ENCODE assay signal across 16 cellular contexts in genomic region chr1:221217029-221217428, GRCh38.
DNase-seq lines count a peak whose midpoint lies in the region; ATAC-seq lines count a peak whose summit lies in the region.
"Had no signal": no experiment of that assay in that cellular context is flagged by ENCODE, and none has a peak within 500 bp of the region (broad histone marks: within the 10 kb centered on the region; RNA-seq: fewer than 3 reads in every experiment).

No MANE protein-coding gene starts in this region.

- H4K20me1 ChIP-seq in BLaER1 treated with 17β-estradiol and CSF1 and Interleukin-3, amounts not matched to agents 10 nM and 100 nM = no peaks in the 10 kb centered on the region

- 0 out of 22 replicates have a peak, but pooled peaks cover 0 to 5% (median 0%) of the 10 kb centered on the region in 11 experiments for H3K9me3 ChIP-seq in BLaER1 treated with 17β-estradiol and CSF1 and Interleukin-3, amounts not matched to agents 10 nM and 100 nM (replicated peaks in 1 of 11)
- H3K9me3 ChIP-seq: mucosa of descending colon had no signal

- no peaks in the 10 kb centered on the region for H3K36me3 Mint-ChIP-seq in activated naive CD4-positive, alpha-beta T cell treated with anti-CD3 and anti-CD28 coated beads, Interleukin-2, amount 50 U/mL, for 72 hours
- H3K36me3 Mint-ChIP-seq: activated CD8-positive, alpha-beta memory T cell treated with anti-CD3 and anti-CD28 coated beads, Interleukin-2, amount 10 ng/mL, durations not matched to agents 7 days and 5 days had no signal

- H3K27ac Mint-ChIP-seq in activated naive CD4-positive, alpha-beta T cell treated with anti-CD3 and anti-CD28 coated beads, Interleukin-2, amount 50 U/mL, for 72 hours = no peak overlapping the region
- H3K27ac Mint-ChIP-seq: activated CD8-positive, alpha-beta memory T cell treated with anti-CD3 and anti-CD28 coated beads, Interleukin-2, amount 10 ng/mL, durations not matched to agents 7 days and 5 days; activated naive CD4-positive, alpha-beta T cell treated with anti-CD3 and anti-CD28 coated beads for 36 hours had no signal

- H3K27ac ChIP-seq in BLaER1 treated with 17β-estradiol and CSF1 and Interleukin-3, amounts not matched to agents 10 nM and 100 nM = no peak overlapping the region
- H3K27ac ChIP-seq: VCaP had no signal

- DNase-seq in NAMALWA (ENCODE audit: low spot score) (peak; percentile 19), fibroblast of gingiva (ENCODE audit: low read depth) (peak; percentile 9), myocyte (ENCODE audit: low read depth) (peak; percentile 17), ecto neural progenitor cell (ENCODE audit: low spot score) (no peak), superior temporal gyrus (ENCODE audit: extremely low spot score) (no peak)
- no peak for DNase-seq in stimulated activated CD8-positive, alpha-beta memory T cell treated with anti-CD3 and anti-CD28 coated beads, Interleukin-4, amount 100 ng/mL, for 48 hours
- DNase-seq in activated naive CD4-positive, alpha-beta T cell treated with anti-CD3 and anti-CD28 coated beads, Interleukin-2, amount 50 U/mL, for 72 hours (ENCODE audit: low spot score in 2 of 2) = no peak
- DNase-seq: activated CD8-positive, alpha-beta memory T cell treated with anti-CD3 and anti-CD28 coated beads, Interleukin-2, amount 10 ng/mL, durations not matched to agents 7 days and 5 days; activated naive CD4-positive, alpha-beta T cell treated with anti-CD3 and anti-CD28 coated beads for 36 hours; H7; Kasumi-1; mucosa of descending colon; NCI-H2107; NK-92 treated with Interleukin-12 subunit alpha and Interleukin-12 subunit beta, amount 100 ng/mL, for 24 hours had no signal

- no peak for ATAC-seq in activated naive CD4-positive, alpha-beta T cell treated with anti-CD3 and anti-CD28 coated beads, Interleukin-2, amount 50 U/mL, for 72 hours
- ATAC-seq: activated CD8-positive, alpha-beta memory T cell treated with anti-CD3 and anti-CD28 coated beads, Interleukin-2, amount 10 ng/mL, durations not matched to agents 7 days and 5 days; mucosa of descending colon had no signal

- H3K9ac ChIP-seq in BLaER1 treated with 17β-estradiol and CSF1 and Interleukin-3, amounts not matched to agents 10 nM and 100 nM = no peak overlapping the region

- peaks cover 7 to 16% (median 14%) of the 10 kb centered on the region in 10 experiments; a peak in 18 of 20 replicates for H3K4me1 ChIP-seq in BLaER1 treated with 17β-estradiol and CSF1 and Interleukin-3, amounts not matched to agents 10 nM and 100 nM

- H3K4me3 ChIP-seq in BLaER1 treated with 17β-estradiol and CSF1 and Interleukin-3, amounts not matched to agents 10 nM and 100 nM = no peak overlapping the region
- H3K4me3 ChIP-seq: mucosa of descending colon had no signal

- no peaks in the 10 kb centered on the region for H3K36me3 ChIP-seq in BLaER1 treated with 17β-estradiol and CSF1 and Interleukin-3, amounts not matched to agents 10 nM and 100 nM

- peak overlapping the region; percentile 8 to 71 (median 49); a peak in 20 of 22 replicates for H3K4me2 ChIP-seq in BLaER1 treated with 17β-estradiol and CSF1 and Interleukin-3, amounts not matched to agents 10 nM and 100 nM

- H3K9me3 Mint-ChIP-seq in activated naive CD4-positive, alpha-beta T cell treated with anti-CD3 and anti-CD28 coated beads, Interleukin-2, amount 50 U/mL, for 72 hours = no peaks in the 10 kb centered on the region
- H3K9me3 Mint-ChIP-seq: activated naive CD4-positive, alpha-beta T cell treated with anti-CD3 and anti-CD28 coated beads for 36 hours had no signal

- no peaks in the 10 kb centered on the region for H3K27me3 ChIP-seq in BLaER1 treated with 17β-estradiol and CSF1 and Interleukin-3, amounts not matched to agents 10 nM and 100 nM

Comparison
In these comparisons a context has a peak if more than half of its experiments do, and no peak if none do; other contexts are left out.
1. DNase-seq: peak in NAMALWA (single experiment), fibroblast of gingiva (single experiment) and myocyte (single experiment); none in stimulated activated CD8-positive, alpha-beta memory T cell treated with anti-CD3 and anti-CD28 coated beads, Interleukin-4, amount 100 ng/mL, for 48 hours (single experiment), ecto neural progenitor cell (single experiment), activated naive CD4-positive, alpha-beta T cell treated with anti-CD3 and anti-CD28 coated beads, Interleukin-2, amount 50 U/mL, for 72 hours (0 of 2) and superior temporal gyrus (single experiment).